Comparison of ENCODE assay signal across 21 cellular contexts in the genomic region with DNA sequence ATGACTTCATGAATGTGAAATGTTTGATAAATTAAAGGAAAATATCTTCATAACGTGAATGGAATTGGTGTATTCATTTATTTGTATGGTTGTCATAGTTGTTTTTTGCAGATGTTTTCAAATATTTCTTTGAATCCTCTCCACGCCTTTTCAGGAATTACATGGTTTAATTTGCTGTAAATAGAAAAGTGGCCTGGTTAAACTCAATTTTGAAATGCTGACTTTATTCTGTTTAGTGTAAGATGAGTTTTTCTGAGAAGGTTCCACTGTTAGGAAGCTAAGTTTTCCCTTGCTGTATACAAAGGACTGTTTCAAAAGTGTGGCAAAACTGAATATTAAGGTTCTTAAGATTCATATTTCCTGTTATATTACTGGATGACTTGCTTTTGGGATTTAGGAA. TPM values are rescaled to one million over a fixed set of nuclear protein-coding genes. Genes with fewer than 3 reads are reported as not detected.
DNase-seq lines count a peak whose midpoint lies in the region; ATAC-seq, FAIRE-seq and TF ChIP-seq lines count a peak whose summit lies in the region.
"Had no signal": no experiment of that assay in that cellular context is flagged by ENCODE, and none has a peak within 500 bp of the region (broad histone marks: within the 10 kb centered on the region; RNA-seq: fewer than 3 reads in every experiment).

No MANE protein-coding gene starts in this region.

- no peak overlapping the region for H3K23ac ChIP-seq in mesenchymal stem cell (ENCODE audit: low read length in 2 of 2)

- H2BK15ac ChIP-seq in mesenchymal stem cell (ENCODE audit: low read depth, poor library complexity, severe bottlenecking): no peak overlapping the region

- no peak overlapping the region for H3K18ac ChIP-seq in mesenchymal stem cell (ENCODE audit: low read depth in 1 of 2, low read length in 2 of 2)

- TF ChIP-seq POLR2A in stomach (IDR thresholded peaks at IDR 0.05) (no peak), right lobe of liver (IDR thresholded peaks at IDR 0.05) (no peak)

- TF ChIP-seq EP300 in stomach (IDR thresholded peaks at IDR 0.05): no peak

- no peak overlapping the region for H2BK5ac ChIP-seq in mesenchymal stem cell (ENCODE audit: low read depth, low read length, poor library complexity, severe bottlenecking)

- no peak overlapping the region for H3K9ac ChIP-seq in mesenchymal stem cell (ENCODE audit: low read length)
- H3K9ac ChIP-seq: BLaER1 had no signal

- H2AK5ac ChIP-seq in mesenchymal stem cell (ENCODE audit: low read length, severe bottlenecking): no peak overlapping the region

- no peaks in the 10 kb centered on the region for H3K27me3 ChIP-seq in pancreas
- no peaks in the 10 kb centered on the region for H3K27me3 ChIP-seq in stomach
- H3K27me3 ChIP-seq in right atrium auricular region: no peaks in the 10 kb centered on the region
- no peaks in the 10 kb centered on the region for H3K27me3 ChIP-seq in right lobe of liver
- no peaks in the 10 kb centered on the region for H3K27me3 ChIP-seq in mesenchymal stem cell (ENCODE audit: control insufficient read depth in 1 of 2, insufficient read depth in 1 of 2, low read length in 2 of 2)
- H3K27me3 ChIP-seq: BLaER1 had no signal

- no peak overlapping the region for H2BK12ac ChIP-seq in mesenchymal stem cell (ENCODE audit: low read length in 2 of 2)

- H3K79me1 ChIP-seq in mesenchymal stem cell (replicated peaks; ENCODE audit: low read length, poor library complexity, severe bottlenecking): peaks cover 3% of the 10 kb centered on the region

- H3K4me3 ChIP-seq in fibroblast of villous mesenchyme (ENCODE audit: low read depth, low read length): no peak overlapping the region
- no peak overlapping the region for H3K4me3 ChIP-seq in pancreas
- no peak overlapping the region for H3K4me3 ChIP-seq in stomach
- H3K4me3 ChIP-seq in right atrium auricular region: no peak overlapping the region
- no peak overlapping the region for H3K4me3 ChIP-seq in right lobe of liver
- no peak overlapping the region for H3K4me3 ChIP-seq in mesenchymal stem cell (ENCODE audit: insufficient read depth in 1 of 2, low read depth in 1 of 2, low read length in 2 of 2)
- H3K4me3 ChIP-seq: BLaER1, GM23338 had no signal

- no peak overlapping the region for H3K4ac ChIP-seq in mesenchymal stem cell (ENCODE audit: low read depth in 1 of 2, low read length in 2 of 2)

- TF ChIP-seq CTCF in fibroblast of villous mesenchyme (IDR thresholded peaks at IDR 0.05; ENCODE audit: insufficient read depth, low read depth, low read length): no peak
- TF ChIP-seq CTCF in pancreas (IDR thresholded peaks at IDR 0.05): no peak
- no peak for TF ChIP-seq CTCF in stomach (IDR thresholded peaks at IDR 0.05)
- no peak for TF ChIP-seq CTCF in right atrium auricular region (IDR thresholded peaks at IDR 0.05)
- TF ChIP-seq CTCF in right lobe of liver (IDR thresholded peaks at IDR 0.05): no peak

- H3K9me3 ChIP-seq in pancreas (no peaks in the 10 kb centered on the region), stomach (no peaks in the 10 kb centered on the region), right atrium auricular region (no peaks in the 10 kb centered on the region), right lobe of liver (no peaks in the 10 kb centered on the region), mesenchymal stem cell (ENCODE audit: control insufficient read depth, low read length) (no peaks in the 10 kb centered on the region)

- H4K8ac ChIP-seq in mesenchymal stem cell (ENCODE audit: low read length): no peak overlapping the region

- no peak overlapping the region for H3K14ac ChIP-seq in mesenchymal stem cell (ENCODE audit: low read length in 2 of 2)

- no peak overlapping the region for H2AFZ ChIP-seq in mesenchymal stem cell (ENCODE audit: low read depth, low read length)
- H2AFZ ChIP-seq: GM23338 had no signal

- 93% methylated on average over 2 of the region's 2 CpGs for WGBS in pancreas, 2 donors
- WGBS in stomach, 5 donors: 67 to 88% (median 86%) methylated on average over 2 of the region's 2 CpGs
- 82% methylated on average over 2 of the region's 2 CpGs for WGBS in right lobe of liver (ENCODE audit: insufficient coverage, low coverage, low lambda C conversion rate, missing lambda C conversion rate)
- 98% methylated on average over 2 of the region's 2 CpGs for WGBS in mesenchymal stem cell

- intact Hi-C loops in pancreas (cut with DNase I) (no loop called here), stomach (cut with DNase I; ENCODE audit: low total_unique reads) (no loop called here), right lobe of liver (cut with DNase I) (no loop called here)

- no peak for ATAC-seq in pancreas
- no peak for ATAC-seq in right lobe of liver
- ATAC-seq: CD8-positive, alpha-beta T cell; GM23338 had no signal

- H3K36me3 ChIP-seq in pancreas: peaks cover 0 to 45% (median 12%) of the 10 kb centered on the region in 3 donors
- peaks cover 32 to 75% (median 70%) of the 10 kb centered on the region in 4 donors for H3K36me3 ChIP-seq in stomach
- H3K36me3 ChIP-seq in right atrium auricular region: peaks cover 60% of the 10 kb centered on the region
- H3K36me3 ChIP-seq in right lobe of liver: peaks cover 8 to 53% (median 29%) of the 10 kb centered on the region in 4 donors
- H3K36me3 ChIP-seq in mesenchymal stem cell (ENCODE audit: control insufficient read depth in 1 of 2, insufficient read depth in 2 of 2, low read depth in 1 of 2, low read length in 2 of 2): peaks cover 20 to 73% of the 10 kb centered on the region in 2 experiments

- H3K27ac ChIP-seq in pancreas (no peak overlapping the region), stomach (peak overlapping the region in 3 of 5 donors; percentile 10 to 31 (median 21)), right atrium auricular region (no peak overlapping the region), right lobe of liver (no peak overlapping the region), mesenchymal stem cell (ENCODE audit: low read length, poor library complexity, severe bottlenecking) (no peak overlapping the region)
- H3K27ac ChIP-seq: 22Rv1, BLaER1, HL-60 had no signal

- H2BK120ac ChIP-seq in mesenchymal stem cell (ENCODE audit: low read depth, low read length): no peak overlapping the region

- FAIRE-seq in A204.1 (lab: Jason Lieb, UNC) (peak; percentile 14), pancreas (lab: Jason Lieb, UNC) (peak; percentile 66)
- FAIRE-seq: GM12891, H54 had no signal

- peak; percentile 58 for DNase-seq in fibroblast of villous mesenchyme (ENCODE audit: low read depth)
- DNase-seq in pancreas: no peak
- no peak for DNase-seq in stomach
- no peak for DNase-seq in right atrium auricular region (ENCODE audit: low spot score)
- DNase-seq in right lobe of liver: no peak
- no peak for DNase-seq in epidermal melanocyte (ENCODE audit: insufficient read length, low spot score)
- no peak for DNase-seq in mesenchymal stem cell
- DNase-seq: Calu3; CD8-positive, alpha-beta T cell; DMS79 treated with DMSO at 0.1 percent for 48 hours; HCEC 1CT had no signal

- H4K91ac ChIP-seq in mesenchymal stem cell (ENCODE audit: low read length): no peak overlapping the region

- H3K4me2 ChIP-seq in mesenchymal stem cell (ENCODE audit: low read length, poor library complexity, severe bottlenecking): no peak overlapping the region
- H3K4me2 ChIP-seq: BLaER1, GM23338 had no signal

- H3K4me1 ChIP-seq in pancreas (no peaks in the 10 kb centered on the region), stomach (peaks cover 0 to 17% (median 0%) of the 10 kb centered on the region in 4 donors), right atrium auricular region (no peaks in the 10 kb centered on the region), right lobe of liver (no peaks in the 10 kb centered on the region), mesenchymal stem cell (ENCODE audit: control insufficient read depth, insufficient read depth, low read depth, low read length) (no peaks in the 10 kb centered on the region)
- H3K4me1 ChIP-seq: BLaER1 had no signal

RNA-seq across cellular contexts. Expression of gene ZC2HC1B, which starts 0.5 kb away (rescaled TPM):
- total RNA-seq in fibroblast of villous mesenchyme: not detected in 2 replicates
- total RNA-seq in pancreas: not detected
- polyA plus RNA-seq in pancreas: not detected
- total RNA-seq in stomach: 1 to 10 TPM in 1 of 5 donors, under 1 TPM in 1, not detected in 3; 0.92 to 1.8 TPM
- polyA plus RNA-seq in stomach: not detected
- not detected for total RNA-seq in right atrium auricular region
- not detected for total RNA-seq in right lobe of liver
- 0.07 TPM for polyA plus RNA-seq in mesenchymal stem cell (2013, experiment 1 of 2)
- 0.05 TPM for polyA plus RNA-seq in mesenchymal stem cell (2013, experiment 2 of 2)
- total RNA-seq: A673; Calu3; CD8-positive, alpha-beta T cell; GM23338; HT1080 had no signal
- polyA plus RNA-seq: AG04450, GM23338 had no signal

RNA-seq across cellular contexts. Expression of gene LTV1, which starts 20.6 kb away (rescaled TPM):
- total RNA-seq in fibroblast of villous mesenchyme (19.6 and 24.2 TPM in 2 replicates), pancreas (10 to 100 TPM in 1 of 6 donors, 1 to 10 TPM in 5; 6.5 to 10.8 (median 8.9) TPM), stomach (10 to 100 TPM in 3 of 5 donors, 1 to 10 TPM in 2; 1.2 to 25.3 (median 14.1) TPM), right atrium auricular region (1 to 10 TPM; 8.4 to 9.1 TPM), right lobe of liver (10 to 100 TPM in 4 of 6 experiments, 1 to 10 TPM in 2; 5.7 to 15.1 (median 11.0) TPM)
- polyA plus RNA-seq in pancreas (10 to 100 TPM; 10.1 to 16.6 TPM), stomach (10 to 100 TPM; 16.2 to 22.2 (median 17.0) TPM)
- polyA plus RNA-seq in mesenchymal stem cell (2013, experiment 1 of 2): 24.8 TPM
- 26.7 TPM for polyA plus RNA-seq in mesenchymal stem cell (2013, experiment 2 of 2)

Comparison
In these comparisons a context has a peak if more than half of its experiments do, and no peak if none do; other contexts are left out.
1. H3K27ac ChIP-seq: peak in stomach (3 of 5); none in pancreas (0 of 4), right atrium auricular region (0 of 2), right lobe of liver (0 of 3) and mesenchymal stem cell (single experiment).